ENCODE assay signal across 7 cellular contexts in genomic region chr14:105476937-105477658, GRCh38. TPM values are rescaled to one million over a fixed set of nuclear protein-coding genes. Genes with fewer than 3 reads are reported as not detected.
DNase-seq lines count a peak whose midpoint lies in the region; ATAC-seq and TF ChIP-seq lines count a peak whose summit lies in the region.
"Had no signal": no experiment of that assay in that cellular context is flagged by ENCODE, and none has a peak within 500 bp of the region (broad histone marks: within the 10 kb centered on the region; RNA-seq: fewer than 3 reads in every experiment).

No MANE protein-coding gene starts in this region.

- DNase-seq in HCT116 (ENCODE audit: low read depth, low spot score) (no peak), colonic mucosa (no peak), osteoblast (ENCODE audit: insufficient read length, low spot score, missing footprints) (no peak), activated gamma-delta T cell (lab: John Stamatoyannopoulos, UW) (no peak)

- TF ChIP-seq CTCF in HCT116 (IDR thresholded peaks at IDR 0.05 in 2 of 3, conservative IDR thresholded peaks at IDR 0.05 in 1 of 3; ENCODE audit: borderline replicate concordance in 1 of 3, insufficient read depth in 1 of 3, low read depth in 2 of 3, low read length in 2 of 3) (no peak), colonic mucosa (IDR thresholded peaks at IDR 0.05) (no peak), osteoblast (IDR thresholded peaks at IDR 0.05; ENCODE audit: extremely low read depth, low read depth, low read length) (no peak)

- H3K4me3 ChIP-seq in HCT116 (replicated peaks in 1 of 2; ENCODE audit: low read depth in 1 of 2, low read length in 2 of 2) (no peak overlapping the region), colonic mucosa (peak overlapping the region; percentile 60), osteoblast (ENCODE audit: insufficient read depth, low read length) (peak overlapping the region; percentile 76)

- H3K79me2 ChIP-seq in HCT116 (ENCODE audit: insufficient read depth, low read length) (no peaks in the 10 kb centered on the region), osteoblast (ENCODE audit: insufficient read depth, low read length) (peaks cover 4% of the 10 kb centered on the region)

- H4K20me1 ChIP-seq in HCT116 (ENCODE audit: insufficient read depth) (no peaks in the 10 kb centered on the region), osteoblast (ENCODE audit: insufficient read depth, low read length) (peaks cover 10% of the 10 kb centered on the region)

- no peak for TF ChIP-seq RAD21 in HCT116 (IDR thresholded peaks at IDR 0.05; ENCODE audit: low read depth)

- RAD21 ChIA-PET in HCT116 (lab: Charles Lee; ENCODE audit: low non-redundant PET in 1 of 2, low total read pairs in 2 of 2, uncharacterized antibody in 2 of 2, unreplicated experiment in 2 of 2) = no interaction called here

- peaks cover 28 to 51% of the 10 kb centered on the region in 2 experiments for H3K4me1 ChIP-seq in HCT116 (ENCODE audit: control insufficient read depth in 1 of 2, insufficient read depth in 2 of 2, low read length in 2 of 2)
- H3K4me1 ChIP-seq in colonic mucosa = peaks cover 19% of the 10 kb centered on the region
- H3K4me1 ChIP-seq in osteoblast (ENCODE audit: insufficient read depth, low read length) = peaks cover 37% of the 10 kb centered on the region

- intact Hi-C loops in HCT116 (cut with micrococcal nuclease) = no loop called here
- intact Hi-C loops in colonic mucosa (cut with DNase I) = no loop called here

- BruUV-seq in HCT116 (replicated peaks; lab: Mats Ljungman, UMichigan) = no TSS peak

- H3K9ac ChIP-seq in HCT116 (ENCODE audit: low read length) = no peak overlapping the region
- H3K9ac ChIP-seq in colonic mucosa (ENCODE audit: low read depth in 2 of 2, low read length in 2 of 2) = peak overlapping the region; percentile 53 to 86

- ATAC-seq in HCT116 = no peak
- ATAC-seq in HG02852 (IDR thresholded peaks at IDR 0.05; ENCODE audit: unreplicated experiment) = no peak
- no peak for ATAC-seq in HG03520 (IDR thresholded peaks at IDR 0.05; ENCODE audit: unreplicated experiment)
- ATAC-seq: stimulated activated naive CD8-positive, alpha-beta T cell treated with anti-CD3 and anti-CD28 coated beads, Interleukin-15, Interleukin-2, amounts not matched to agents 100 U/mL and 50 U/mL, for 24 hours had no signal

- CTCF ChIA-PET in HCT116 (lab: Charles Lee) = no interaction called here

- no peaks in the 10 kb centered on the region for H3K27me3 ChIP-seq in HCT116 (ENCODE audit: insufficient read depth, low read length)
- peaks cover 58% of the 10 kb centered on the region for H3K27me3 ChIP-seq in colonic mucosa
- no peaks in the 10 kb centered on the region for H3K27me3 ChIP-seq in osteoblast (ENCODE audit: insufficient read depth, low read length)

- H3K4me2 ChIP-seq in HCT116 (ENCODE audit: low read length) (no peak overlapping the region), osteoblast (ENCODE audit: insufficient read depth, low read length) (peak overlapping the region; percentile 82)

- H3K27ac ChIP-seq in HCT116 (ENCODE audit: low read depth, low read length) (peak overlapping the region; percentile 17; the same call in 1 of the 2 replicates), colonic mucosa (peak overlapping the region; percentile 69), osteoblast (ENCODE audit: low read depth, low read length) (peak overlapping the region; percentile 61)

- no peaks in the 10 kb centered on the region for H3K9me2 ChIP-seq in HCT116 (ENCODE audit: insufficient read depth)

- no peaks in the 10 kb centered on the region for H3K9me3 ChIP-seq in HCT116 (ENCODE audit: control insufficient read depth in 1 of 2, insufficient read depth in 1 of 2, low read depth in 1 of 2, low read length in 2 of 2)
- H3K9me3 ChIP-seq in colonic mucosa = no peaks in the 10 kb centered on the region
- no peaks in the 10 kb centered on the region for H3K9me3 ChIP-seq in osteoblast (ENCODE audit: low read depth, low read length)

- H2AFZ ChIP-seq in HCT116 (ENCODE audit: low read depth, low read length, poor library complexity, severe bottlenecking) = no peak overlapping the region
- H2AFZ ChIP-seq in osteoblast (ENCODE audit: low read length) = no peak overlapping the region

- H3K36me3 ChIP-seq in HCT116 (ENCODE audit: control insufficient read depth in 1 of 2, insufficient read depth in 2 of 2, low read length in 2 of 2) (no peaks in the 10 kb centered on the region), colonic mucosa (no peaks in the 10 kb centered on the region), osteoblast (ENCODE audit: insufficient read depth, low read length) (no peaks in the 10 kb centered on the region)

- no peak for TF ChIP-seq POLR2A in HCT116 (IDR thresholded peaks at IDR 0.05; ENCODE audit: borderline replicate concordance, extremely low read depth, insufficient read depth, insufficient read length)

- POLR2A ChIA-PET in HCT116 (lab: Charles Lee) = no interaction called here

TF ChIP-seq in HCT116, 20 proteins besides CTCF, POLR2A, EP300 and RAD21:
- TF ChIP-seq JUND (IDR thresholded peaks at IDR 0.05) (no peak), FOSL1 (IDR thresholded peaks at IDR 0.05; ENCODE audit: low read depth) (no peak)

RNA-seq across cellular contexts. Expression of gene CRIP2, which starts 2.5 kb away (rescaled TPM):
- total RNA-seq in HCT116 (2021; ENCODE audit: unreplicated experiment) (31.1 TPM), colonic mucosa (10 to 100 TPM; 11.3 to 20.3 TPM), osteoblast (31.5 and 43.8 TPM in 2 replicates)
- 37.8 and 43.3 TPM in 2 replicates for polyA plus RNA-seq in HCT116 (2012)

RNA-seq across cellular contexts. Expression of gene CRIP1, which starts 9.6 kb away (rescaled TPM):
- total RNA-seq in HCT116 (2021; ENCODE audit: unreplicated experiment) = 260 TPM
- polyA plus RNA-seq in HCT116 (2012) = 613 and 656 TPM in 2 replicates
- 100 to 1,000 TPM in 1 of 2 donors, 10 to 100 TPM in 1; 97.1 to 220 TPM for total RNA-seq in colonic mucosa
- 5.0 and 8.7 TPM in 2 replicates for total RNA-seq in osteoblast

RNA-seq across cellular contexts. Expression of gene TEDC1, which starts 13.9 kb away (rescaled TPM):
- total RNA-seq in HCT116 (2021; ENCODE audit: unreplicated experiment) (40.4 TPM), colonic mucosa (10 to 100 TPM; 15.0 to 55.7 TPM), osteoblast (3.2 and 5.1 TPM in 2 replicates)
- polyA plus RNA-seq in HCT116 (2012) = 30.8 and 33.5 TPM in 2 replicates

RNA-seq across cellular contexts. Expression of gene TMEM121, which starts 49.3 kb away (rescaled TPM):
- 5.5 TPM for total RNA-seq in HCT116 (2021; ENCODE audit: unreplicated experiment)
- polyA plus RNA-seq in HCT116 (2012) = 3.4 and 4.6 TPM in 2 replicates
- under 1 TPM; 0.82 TPM for total RNA-seq in colonic mucosa
- 1.8 and 2.7 TPM in 2 replicates for total RNA-seq in osteoblast

RNA-seq across cellular contexts. Expression of gene MTA1, which starts 57.5 kb away (rescaled TPM):
- total RNA-seq in HCT116 (2021; ENCODE audit: unreplicated experiment) (229 TPM), colonic mucosa (10 to 100 TPM; 47.0 to 90.2 TPM), osteoblast (60.4 TPM in 2 replicates)
- 132 and 135 TPM in 2 replicates for polyA plus RNA-seq in HCT116 (2012)

Comparison
In these comparisons a context has a peak if more than half of its experiments do, and no peak if none do; other contexts are left out.
1. H3K27ac ChIP-seq: peak in every context shown above with its lines; median percentile 69 in colonic mucosa; 61 in osteoblast; 17 in HCT116.
2. H3K4me3 ChIP-seq: peak in colonic mucosa (single experiment) and osteoblast (single experiment); none in HCT116 (0 of 2).
3. RNA of gene CRIP1, which starts 9.6 kb away (total RNA-seq): 260 TPM in HCT116 (single experiment) and 97.1 to 220 TPM in colonic mucosa; 5.0 to 8.7 TPM in osteoblast; every median in the first group is over 10 times any median in the second.